ENCODE assay signal across 8 cellular contexts in the genomic region with DNA sequence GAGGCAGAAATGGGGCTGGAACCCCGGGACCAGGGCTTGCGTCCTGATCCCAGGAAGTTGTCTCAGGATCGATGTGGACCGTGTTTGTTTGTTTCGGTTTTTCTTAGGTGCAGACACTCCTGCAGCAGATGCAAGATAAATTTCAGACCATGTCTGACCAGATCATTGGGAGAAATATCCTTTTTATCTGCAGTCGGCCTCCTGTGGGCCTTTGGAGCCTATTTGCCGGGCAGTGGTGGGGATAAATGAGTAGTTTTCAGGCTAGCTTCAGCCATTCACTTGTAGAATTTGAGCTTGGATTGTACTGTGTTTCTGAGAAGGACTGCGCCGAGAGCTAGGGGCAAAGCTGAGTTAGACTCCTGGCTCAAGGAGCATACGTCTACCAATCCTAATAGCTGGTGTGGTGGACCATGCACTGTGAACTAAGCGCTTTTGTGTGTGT. TPM values are rescaled to one million over a fixed set of nuclear protein-coding genes. Genes with fewer than 3 reads are reported as not detected.
DNase-seq lines count a peak whose midpoint lies in the region; ATAC-seq, FAIRE-seq and TF ChIP-seq lines count a peak whose summit lies in the region.

No MANE protein-coding gene starts in this region.

- dilution Hi-C loops in keratinocyte (cut with MboI; ENCODE audit: extremely low pct_ligation_motif_present, low sequenced_read_pairs) = no loop called here

- H3K27me3 ChIP-seq in keratinocyte (ENCODE audit: control insufficient read depth, extremely low read depth, insufficient read depth, low read length) = no peaks in the 10 kb centered on the region

- H3K27ac ChIP-seq in keratinocyte (ENCODE audit: control insufficient read depth, insufficient read depth, low read length) (peak overlapping the region; percentile 81), substantia nigra (ENCODE audit: low read depth, low read length, poor library complexity, severe bottlenecking) (peak overlapping the region; percentile 82)

- no peak for DNase-seq in T-helper 1 cell
- no peak for DNase-seq in keratinocyte (ENCODE audit: low read depth, low spot score)
- peak in 1 of 49 donors; percentile 9 for DNase-seq in substantia nigra (lab: John Stamatoyannopoulos, UW)
- DNase-seq in NCI-H2227 (lab: John Stamatoyannopoulos, UW; ENCODE audit: unreplicated experiment) = no peak
- DNase-seq in GM10248 (ENCODE audit: extremely low spot score) = no peak

- peak overlapping the region; percentile 95 for H2AFZ ChIP-seq in keratinocyte (ENCODE audit: control insufficient read depth, low read length)

- no peaks in the 10 kb centered on the region for H3K9me3 Mint-ChIP-seq in T-helper 1 cell treated with Interleukin-12 subunit alpha and Interleukin-12 subunit beta and Interleukin-4 antibody, amounts not matched to agents 30 μg/mL and 1 μg/mL, for 36 hours
- H3K9me3 Mint-ChIP-seq in activated naive CD8-positive, alpha-beta T cell (ENCODE audit: low read depth) = no peaks in the 10 kb centered on the region

- no peaks in the 10 kb centered on the region for H3K27me3 Mint-ChIP-seq in T-helper 1 cell treated with Interleukin-12 subunit alpha and Interleukin-12 subunit beta and Interleukin-4 antibody, amounts not matched to agents 30 μg/mL and 1 μg/mL, for 36 hours (ENCODE audit: low read depth)
- no peaks in the 10 kb centered on the region for H3K27me3 Mint-ChIP-seq in activated naive CD8-positive, alpha-beta T cell

- peaks cover 14% of the 10 kb centered on the region for H3K4me1 Mint-ChIP-seq in T-helper 1 cell treated with Interleukin-12 subunit alpha and Interleukin-12 subunit beta and Interleukin-4 antibody, amounts not matched to agents 30 μg/mL and 1 μg/mL, for 36 hours (ENCODE audit: low read depth)
- H3K4me1 Mint-ChIP-seq in activated naive CD8-positive, alpha-beta T cell (ENCODE audit: low read depth) = peaks cover 35% of the 10 kb centered on the region

- peak overlapping the region; percentile 87 for H3K9ac ChIP-seq in keratinocyte (ENCODE audit: control insufficient read depth, extremely low read depth, insufficient read depth, low read length)

- ATAC-seq in esophagus mucosa = no peak

- peaks cover 2 to 10% of the 10 kb centered on the region in 2 experiments for H3K36me3 ChIP-seq in keratinocyte (ENCODE audit: control insufficient read depth in 2 of 2, extremely low read depth in 1 of 2, insufficient read depth in 2 of 2, low read length in 2 of 2)

- no peaks in the 10 kb centered on the region for H3K9me1 ChIP-seq in keratinocyte (ENCODE audit: control insufficient read depth, extremely low read depth, insufficient read depth, low read length)

- H3K4me3 ChIP-seq in keratinocyte (ENCODE audit: control insufficient read depth in 2 of 3, extremely low read depth in 1 of 3, insufficient read depth in 2 of 3, low read depth in 1 of 3, low read length in 3 of 3) = peak overlapping the region; percentile 88 to 95 (median 93)

- peaks cover 18% of the 10 kb centered on the region for H3K36me3 Mint-ChIP-seq in T-helper 1 cell treated with Interleukin-12 subunit alpha and Interleukin-12 subunit beta and Interleukin-4 antibody, amounts not matched to agents 30 μg/mL and 1 μg/mL, for 36 hours (ENCODE audit: low read depth)
- peaks cover 6% of the 10 kb centered on the region for H3K36me3 Mint-ChIP-seq in activated naive CD8-positive, alpha-beta T cell

- CTCF ChIA-PET in GM10248 (lab: Yijun Ruan, JAX) = interaction anchor here (1.4 to 2.0 kb wide), 2 partner anchors 10 to 18 kb away, joined by 3 to 5 read pairs; no protein-coding TSS in a partner anchor

- peaks cover 8% of the 10 kb centered on the region for H3K4me1 ChIP-seq in keratinocyte (ENCODE audit: control insufficient read depth, extremely low read depth, insufficient read depth, low read length)

- peak overlapping the region; percentile 91 for H3K27ac Mint-ChIP-seq in T-helper 1 cell treated with Interleukin-12 subunit alpha and Interleukin-12 subunit beta and Interleukin-4 antibody, amounts not matched to agents 30 μg/mL and 1 μg/mL, for 36 hours
- peak overlapping the region; percentile 89 for H3K27ac Mint-ChIP-seq in activated naive CD8-positive, alpha-beta T cell

- H3K9me3 ChIP-seq in keratinocyte (ENCODE audit: control insufficient read depth, low read depth, low read length) = no peaks in the 10 kb centered on the region

- no peak for TF ChIP-seq CTCF in keratinocyte (optimal IDR thresholded peaks at IDR 0.05 in 1 of 3, IDR thresholded peaks at IDR 0.05 in 1 of 3, conservative IDR thresholded peaks at IDR 0.05 in 1 of 3; ENCODE audit: extremely low read depth in 1 of 3, insufficient read depth in 2 of 3, low read length in 3 of 3)
- TF ChIP-seq CTCF in GM10248 (IDR thresholded peaks at IDR 0.05; ENCODE audit: control extremely low read depth, extremely low read depth, low read depth, missing control alignments) = no peak

- H3K4me3 Mint-ChIP-seq in T-helper 1 cell treated with Interleukin-12 subunit alpha and Interleukin-12 subunit beta and Interleukin-4 antibody, amounts not matched to agents 30 μg/mL and 1 μg/mL, for 36 hours = peak overlapping the region; percentile 98
- peak overlapping the region; percentile 97 for H3K4me3 Mint-ChIP-seq in activated naive CD8-positive, alpha-beta T cell

- peak overlapping the region; percentile 99 for H3K4me2 ChIP-seq in keratinocyte (ENCODE audit: control insufficient read depth, extremely low read depth, insufficient read depth, low read depth, low read length)

- H3K79me2 ChIP-seq in keratinocyte (ENCODE audit: control insufficient read depth, insufficient read depth, low read length) = peaks cover 25% of the 10 kb centered on the region

- POLR2A ChIA-PET in GM10248 (lab: Yijun Ruan, JAX) = no interaction called here

- peak; percentile 66 for FAIRE-seq in keratinocyte (lab: Jason Lieb, UNC)

- peaks cover 3% of the 10 kb centered on the region for H4K20me1 ChIP-seq in keratinocyte (ENCODE audit: control insufficient read depth, extremely low read depth, insufficient read depth, low read length)

RNA-seq across cellular contexts. Expression of a gene that starts 0.8 kb away (rescaled TPM):
- polyA plus RNA-seq in keratinocyte = 119 to 264 TPM (median 213 TPM) in 3 replicates
- polyA plus RNA-seq in keratinocyte (2011; ENCODE audit: low read depth) = 247 TPM
- polyA plus RNA-seq in keratinocyte (2011; cell fraction: cytosol; rRNA removed) = 158 and 206 TPM in 2 replicates
- 47.4 and 54.4 TPM in 2 replicates for polyA plus RNA-seq in keratinocyte (2011; cell fraction: nucleus; rRNA removed)
- polyA plus RNA-seq in keratinocyte (2012; ENCODE audit: low replicate concordance) = 204 and 255 TPM in 2 replicates
- polyA minus RNA-seq in keratinocyte = 31.7 to 119 TPM (median 89.5 TPM) in 3 replicates
- polyA minus RNA-seq in keratinocyte (2011; cell fraction: cytosol; rRNA and poly(A)+ RNA removed) = 58.5 TPM
- polyA minus RNA-seq in keratinocyte (2011; cell fraction: nucleus; rRNA and poly(A)+ RNA removed) = 11.2 and 19.0 TPM in 2 replicates
- total RNA-seq in esophagus mucosa = 182 TPM
